ENCODE assay signal across 8 cellular contexts in the genomic region with DNA sequence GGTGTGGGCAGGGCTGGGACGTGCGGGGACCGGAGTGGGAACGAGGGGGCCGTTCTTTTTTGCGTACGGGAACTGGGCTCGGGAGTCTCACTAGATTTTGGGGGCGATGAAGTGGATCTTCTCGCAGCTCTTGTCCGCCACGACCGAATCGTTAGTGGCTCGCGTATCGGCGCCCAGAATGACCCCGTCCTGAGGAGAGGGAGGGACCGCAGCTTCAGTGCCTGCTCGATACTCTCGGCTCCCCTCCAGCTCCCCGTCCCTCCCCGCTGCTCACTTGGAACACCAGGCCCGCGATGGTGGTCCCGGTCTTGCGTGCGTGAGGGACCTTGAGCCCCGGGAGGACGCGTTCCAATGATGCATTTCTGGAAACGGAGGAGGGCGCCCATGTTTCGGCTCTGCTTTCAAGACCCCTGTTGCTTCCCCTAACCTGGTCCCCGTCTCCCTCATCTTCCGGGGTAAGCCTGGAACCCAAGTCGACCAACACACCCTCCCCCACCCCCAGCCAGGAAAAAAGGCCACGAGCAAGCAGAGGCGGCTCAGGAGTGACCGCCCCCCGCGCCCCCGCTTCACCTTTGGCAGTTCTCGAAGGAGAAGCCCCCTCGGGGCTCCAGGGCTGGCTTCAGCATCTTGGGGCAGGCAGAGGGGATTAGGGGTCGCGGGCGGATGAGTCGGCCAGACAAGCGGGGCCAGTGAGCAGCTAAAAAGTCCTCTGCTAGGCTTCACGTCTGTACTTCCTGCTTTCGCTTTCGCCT. TPM values are rescaled to one million over a fixed set of nuclear protein-coding genes. Genes with fewer than 3 reads are reported as not detected.
DNase-seq lines count a peak whose midpoint lies in the region; ATAC-seq, FAIRE-seq and TF ChIP-seq lines count a peak whose summit lies in the region.

Gene PSMB10 (minus strand): TSS at position 727 of the 752 bp plus-strand sequence. CDS start 101 bp downstream, at position 626.

- 1% methylated on average over 46 of the region's 54 CpGs for WGBS in smooth muscle cell (ENCODE audit: low lambda C conversion rate)

- no peak for FAIRE-seq in bronchial epithelial cell (lab: Jason Lieb, UNC)

- peak; percentile 60 for DNase-seq in NCI-H2227 (lab: John Stamatoyannopoulos, UW; ENCODE audit: unreplicated experiment)
- no peak for DNase-seq in NCI-H2227 treated with DMSO at 0.1 percent for 48 hours (lab: John Stamatoyannopoulos, UW)
- DNase-seq in T-helper 17 cell = peak in 2 of 3 donors; percentile 19 to 50
- peak; percentile 29 for DNase-seq in bronchial epithelial cell (ENCODE audit: low read depth)
- peak; percentile 74 for DNase-seq in islet precursor cell
- peak; percentile 36 for DNase-seq in smooth muscle cell (lab: John Stamatoyannopoulos, UW; ENCODE audit: unreplicated experiment)

- no peaks in the 10 kb centered on the region for H3K79me2 ChIP-seq in smooth muscle cell (ENCODE audit: low read depth)

- no peaks in the 10 kb centered on the region for H3K27me3 Mint-ChIP-seq in T-helper 17 cell

- peak within 1 kb of the TSS; percentile 71 for H3K9ac ChIP-seq in smooth muscle cell (ENCODE audit: low read depth)

- H3K27ac Mint-ChIP-seq in T-helper 17 cell = peak within 1 kb of the TSS; percentile 96

- H3K4me3 Mint-ChIP-seq in T-helper 17 cell = peak within 1 kb of the TSS; percentile 100

- peaks cover 12% of the 10 kb centered on the region for H3K4me1 ChIP-seq in smooth muscle cell (ENCODE audit: low read depth)

- H3K36me3 Mint-ChIP-seq in T-helper 17 cell (ENCODE audit: low read depth) = peaks cover 7% of the 10 kb centered on the region

- H3K27me3 ChIP-seq in bronchial epithelial cell (ENCODE audit: control insufficient read depth, insufficient read depth, low read length) (no peaks in the 10 kb centered on the region), smooth muscle cell (ENCODE audit: low read depth) (no peaks in the 10 kb centered on the region)

- H4K20me1 ChIP-seq in smooth muscle cell (ENCODE audit: low read depth) = peaks cover 24% of the 10 kb centered on the region

- peaks cover 3% of the 10 kb centered on the region for H3K36me3 ChIP-seq in bronchial epithelial cell (ENCODE audit: control insufficient read depth, insufficient read depth, low read length)
- no peaks in the 10 kb centered on the region for H3K36me3 ChIP-seq in smooth muscle cell (ENCODE audit: low read depth)

- peak within 1 kb of the TSS; percentile 86 for H3K4me2 ChIP-seq in smooth muscle cell

- ATAC-seq in HG03159 (IDR thresholded peaks at IDR 0.05; ENCODE audit: unreplicated experiment) = peak; percentile 53
- peak; percentile 5 for ATAC-seq in T-helper 17 cell
- ATAC-seq in GM19023 (IDR thresholded peaks at IDR 0.05; ENCODE audit: unreplicated experiment) = no peak

- H3K4me1 Mint-ChIP-seq in T-helper 17 cell = peaks cover 28% of the 10 kb centered on the region

- peak within 1 kb of the TSS; percentile 69 for H3K27ac ChIP-seq in smooth muscle cell (ENCODE audit: low read depth)

- H3K4me3 ChIP-seq in bronchial epithelial cell (ENCODE audit: low read depth, low read length) (peak within 1 kb of the TSS; percentile 97), smooth muscle cell (peak within 1 kb of the TSS; percentile 87)

- H3K9me3 ChIP-seq in T-helper 17 cell (ENCODE audit: control insufficient read depth, low read length, poor library complexity, severe bottlenecking) = no peaks in the 10 kb centered on the region
- no peaks in the 10 kb centered on the region for H3K9me3 ChIP-seq in smooth muscle cell (replicated peaks; ENCODE audit: low read depth)

- no peak for TF ChIP-seq CTCF in bronchial epithelial cell (IDR thresholded peaks at IDR 0.05; ENCODE audit: insufficient read depth, low read length, severe bottlenecking)
- TF ChIP-seq CTCF in smooth muscle cell (IDR thresholded peaks at IDR 0.05; ENCODE audit: borderline replicate concordance, insufficient read depth, poor library complexity, severe bottlenecking) = no peak

- H3F3A ChIP-seq in smooth muscle cell (ENCODE audit: low read depth) = no peaks in the 10 kb centered on the region

- no peak within 1 kb of the TSS for H2AFZ ChIP-seq in smooth muscle cell (ENCODE audit: low read depth)

RNA-seq across cellular contexts. Expression of gene PSMB10, which starts in this region (rescaled TPM):
- total RNA-seq in T-helper 17 cell = 100 to 1,000 TPM in 1 of 2 donors, 10 to 100 TPM in 1; 93.7 to 119 TPM
- 16.3 and 23.7 TPM in 2 replicates for total RNA-seq in bronchial epithelial cell
- total RNA-seq in smooth muscle cell = 17.3 and 18.5 TPM in 2 replicates
- 38.4 and 44.7 TPM in 2 replicates for polyA plus RNA-seq in smooth muscle cell
